12 cellular contexts compared by ENCODE assay signal in the genomic region with DNA sequence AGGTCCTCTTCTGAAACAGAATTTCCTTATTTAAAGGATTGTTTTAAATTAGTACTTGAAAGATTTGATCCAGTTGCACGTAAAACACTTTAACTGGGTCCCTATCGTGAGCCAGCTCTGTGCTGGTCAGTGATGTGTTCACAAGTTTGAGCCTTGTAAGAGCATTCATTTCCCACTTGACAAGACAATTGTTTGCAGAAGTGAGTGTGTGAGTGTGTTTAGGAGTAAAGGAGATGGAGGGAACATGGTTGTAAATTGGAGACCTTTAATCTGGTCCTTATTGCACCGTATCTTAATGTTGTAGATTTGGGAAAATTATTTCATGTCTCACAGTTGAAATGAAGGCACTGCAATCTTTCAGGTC. TPM values are rescaled to one million over a fixed set of nuclear protein-coding genes. Genes with fewer than 3 reads are reported as not detected.
DNase-seq lines count a peak whose midpoint lies in the region; ATAC-seq, FAIRE-seq and TF ChIP-seq lines count a peak whose summit lies in the region.
"Not testable (repeated sequence)": the region's sequence is repeated elsewhere in the genome, so short reads cannot be mapped to it uniquely, and the experiment has no call there.
"Had no signal": no experiment of that assay in that cellular context is flagged by ENCODE, and none has a peak within 500 bp of the region (broad histone marks: within the 10 kb centered on the region; RNA-seq: fewer than 3 reads in every experiment).

No MANE protein-coding gene starts in this region.

- peak; percentile 99 for FAIRE-seq in GM19239 (lab: Jason Lieb, UNC)
- peak; percentile 81 for FAIRE-seq in H54 (lab: Jason Lieb, UNC)

- H3K27me3 Mint-ChIP-seq in activated T-helper 1 cell treated with anti-CD3 and anti-CD28 coated beads, Interleukin-12 subunit alpha, Interleukin-12 subunit beta, Interleukin-2, Interleukin-4 antibody, amounts not matched to agents 30 ng/mL and 10 ng/mL and 1 ng/mL, durations not matched to agents 14 hours and 24 hours and 36 hours (ENCODE audit: insufficient read depth); stimulated activated naive B cell treated with anti-CD40 and anti-IgM and Interleukin-4, amounts not matched to agents 10 μg/mL and 1 μg/mL and 100 μg/mL, for 72 hours: not testable (repeated sequence)

- H3K36me3 ChIP-seq in DOHH2 (ENCODE audit: control insufficient read depth, low read length); lower lobe of right lung: not testable (repeated sequence)

- not testable (repeated sequence) for DNase-seq in GM19239 (ENCODE audit: insufficient read length, low spot score); H54 (ENCODE audit: insufficient read length, low spot score); activated T-helper 1 cell treated with anti-CD3 and anti-CD28 coated beads, Interleukin-12 subunit alpha, Interleukin-12 subunit beta, Interleukin-2, Interleukin-4 antibody, amounts not matched to agents 30 ng/mL and 10 ng/mL and 1 ng/mL, durations not matched to agents 14 hours and 24 hours and 36 hours (ENCODE audit: low spot score); lower lobe of right lung; stimulated activated naive B cell treated with anti-CD40 and anti-IgM and Interleukin-4, amounts not matched to agents 10 μg/mL and 1 μg/mL and 100 μg/mL, for 72 hours
- DNase-seq in NOMO-1 treated with dmso at 0.1 percent for 144 hours (lab: John Stamatoyannopoulos, UW; ENCODE audit: unreplicated experiment) = peak; percentile 15

- not testable (repeated sequence) for H3K9me3 Mint-ChIP-seq in activated T-helper 1 cell treated with anti-CD3 and anti-CD28 coated beads, Interleukin-12 subunit alpha, Interleukin-12 subunit beta, Interleukin-2, Interleukin-4 antibody, amounts not matched to agents 30 ng/mL and 10 ng/mL and 1 ng/mL, durations not matched to agents 14 hours and 24 hours and 36 hours; stimulated activated naive B cell treated with anti-CD40 and anti-IgM and Interleukin-4, amounts not matched to agents 10 μg/mL and 1 μg/mL and 100 μg/mL, for 72 hours

- H3K9me2 ChIP-seq in DOHH2 (replicated peaks; ENCODE audit: control insufficient read depth, low read length) = not testable (repeated sequence)

- intact Hi-C loops in activated T-helper 1 cell treated with anti-CD3 and anti-CD28 coated beads, Interleukin-12 subunit alpha, Interleukin-12 subunit beta, Interleukin-2, Interleukin-4 antibody, amounts not matched to agents 30 ng/mL and 10 ng/mL and 1 ng/mL, durations not matched to agents 14 hours and 24 hours and 36 hours (cut with micrococcal nuclease); lower lobe of right lung (cut with DNase I): not testable (repeated sequence)

- not testable (repeated sequence) for H4K20me1 ChIP-seq in DOHH2 (ENCODE audit: control insufficient read depth, insufficient read depth, low read depth, low read length)

- not testable (repeated sequence) for TF ChIP-seq POLR2A in H54 (IDR thresholded peaks at IDR 0.05; ENCODE audit: low read depth, low read length)

- not testable (repeated sequence) for TF ChIP-seq CTCF in DOHH2 (IDR thresholded peaks at IDR 0.05; ENCODE audit: low read depth, low read length, poor library complexity, severe bottlenecking); lower lobe of right lung (IDR thresholded peaks at IDR 0.05)

- H3K4me1 Mint-ChIP-seq in activated T-helper 1 cell treated with anti-CD3 and anti-CD28 coated beads, Interleukin-12 subunit alpha, Interleukin-12 subunit beta, Interleukin-2, Interleukin-4 antibody, amounts not matched to agents 30 ng/mL and 10 ng/mL and 1 ng/mL, durations not matched to agents 14 hours and 24 hours and 36 hours (ENCODE audit: low read depth) = not testable (repeated sequence)
- peaks cover 28 to 47% of the 10 kb centered on the region in 2 donors for H3K4me1 Mint-ChIP-seq in stimulated activated naive B cell treated with anti-CD40 and anti-IgM and Interleukin-4, amounts not matched to agents 10 μg/mL and 1 μg/mL and 100 μg/mL, for 72 hours

- not testable (repeated sequence) for H3K27me3 ChIP-seq in DOHH2 (ENCODE audit: control insufficient read depth, low read length); lower lobe of right lung (ENCODE audit: low read depth)

- H3K27ac Mint-ChIP-seq in activated T-helper 1 cell treated with anti-CD3 and anti-CD28 coated beads, Interleukin-12 subunit alpha, Interleukin-12 subunit beta, Interleukin-2, Interleukin-4 antibody, amounts not matched to agents 30 ng/mL and 10 ng/mL and 1 ng/mL, durations not matched to agents 14 hours and 24 hours and 36 hours = peak overlapping the region; percentile 0
- peak overlapping the region; percentile 99 for H3K27ac Mint-ChIP-seq in stimulated activated naive B cell treated with anti-CD40 and anti-IgM and Interleukin-4, amounts not matched to agents 10 μg/mL and 1 μg/mL and 100 μg/mL, for 72 hours

- H3K4me3 ChIP-seq in DOHH2 (ENCODE audit: low read length) = peak overlapping the region; percentile 96
- H3K4me3 ChIP-seq in lower lobe of right lung = not testable (repeated sequence)

- not testable (repeated sequence) for H3K36me3 Mint-ChIP-seq in activated T-helper 1 cell treated with anti-CD3 and anti-CD28 coated beads, Interleukin-12 subunit alpha, Interleukin-12 subunit beta, Interleukin-2, Interleukin-4 antibody, amounts not matched to agents 30 ng/mL and 10 ng/mL and 1 ng/mL, durations not matched to agents 14 hours and 24 hours and 36 hours (ENCODE audit: low read depth)
- peaks cover 25 to 40% of the 10 kb centered on the region in 2 donors for H3K36me3 Mint-ChIP-seq in stimulated activated naive B cell treated with anti-CD40 and anti-IgM and Interleukin-4, amounts not matched to agents 10 μg/mL and 1 μg/mL and 100 μg/mL, for 72 hours

- peak overlapping the region; percentile 94 for H3K4me2 ChIP-seq in DOHH2 (ENCODE audit: low read length)

- not testable (repeated sequence) for H3K9me3 ChIP-seq in DOHH2 (ENCODE audit: control insufficient read depth, insufficient read depth, low read length); lower lobe of right lung

- peak; percentile 34 for ATAC-seq in HG03108 (IDR thresholded peaks at IDR 0.05; ENCODE audit: unreplicated experiment)
- ATAC-seq in lower lobe of right lung = peak; percentile 74 to 85
- ATAC-seq in stimulated activated naive B cell treated with anti-CD40 and anti-IgM and Interleukin-4, amounts not matched to agents 10 μg/mL and 1 μg/mL and 100 μg/mL, for 72 hours (replicated peaks) = peak; percentile 69 to 72

- 0 out of 2 replicates have a peak overlapping the region, but pooled peaks have one; percentile 30 for H3K27ac ChIP-seq in DOHH2 (ENCODE audit: low read depth, low read length)
- H3K27ac ChIP-seq in lower lobe of right lung = not testable (repeated sequence)

- H3K79me2 ChIP-seq in DOHH2 (ENCODE audit: control insufficient read depth, low read length) = peaks cover 21% of the 10 kb centered on the region

- not testable (repeated sequence) for H3F3A ChIP-seq in DOHH2 (ENCODE audit: control insufficient read depth, insufficient read depth)

- peak overlapping the region; percentile 59 for H3K4me3 Mint-ChIP-seq in activated T-helper 1 cell treated with anti-CD3 and anti-CD28 coated beads, Interleukin-12 subunit alpha, Interleukin-12 subunit beta, Interleukin-2, Interleukin-4 antibody, amounts not matched to agents 30 ng/mL and 10 ng/mL and 1 ng/mL, durations not matched to agents 14 hours and 24 hours and 36 hours
- peak overlapping the region; percentile 78 to 92 for H3K4me3 Mint-ChIP-seq in stimulated activated naive B cell treated with anti-CD40 and anti-IgM and Interleukin-4, amounts not matched to agents 10 μg/mL and 1 μg/mL and 100 μg/mL, for 72 hours

- H3K4me1 ChIP-seq in DOHH2 (ENCODE audit: control insufficient read depth, low read length) = peaks cover 33% of the 10 kb centered on the region
- H3K4me1 ChIP-seq in lower lobe of right lung = not testable (repeated sequence)

RNA-seq across cellular contexts. Expression of a gene that starts 0.3 kb away (rescaled TPM):
- total RNA-seq in activated T-helper 1 cell treated with anti-CD3 and anti-CD28 coated beads, Interleukin-12 subunit alpha, Interleukin-12 subunit beta, Interleukin-2, Interleukin-4 antibody, amounts not matched to agents 30 ng/mL and 10 ng/mL and 1 ng/mL, durations not matched to agents 14 hours and 24 hours and 36 hours = 15.8 and 20.3 TPM in 2 replicates
- 279 TPM for total RNA-seq in lower lobe of right lung
- total RNA-seq: A673, G401, HepG2, SJCRH30 had no signal

RNA-seq across cellular contexts. Expression of a gene that starts 59.2 kb away (rescaled TPM):
- total RNA-seq in activated T-helper 1 cell treated with anti-CD3 and anti-CD28 coated beads, Interleukin-12 subunit alpha, Interleukin-12 subunit beta, Interleukin-2, Interleukin-4 antibody, amounts not matched to agents 30 ng/mL and 10 ng/mL and 1 ng/mL, durations not matched to agents 14 hours and 24 hours and 36 hours = 33.1 and 33.7 TPM in 2 replicates
- 480 TPM for total RNA-seq in lower lobe of right lung
- total RNA-seq: A673, G401, SJCRH30 had no signal

Comparison
In these comparisons a context has a peak if more than half of its experiments do, and no peak if none do; other contexts are left out.
1. RNA of a gene that starts 0.3 kb away (total RNA-seq): 279 TPM in lower lobe of right lung (single experiment); 15.8 to 20.3 TPM in activated T-helper 1 cell treated with anti-CD3 and anti-CD28 coated beads, Interleukin-12 subunit alpha, Interleukin-12 subunit beta, Interleukin-2, Interleukin-4 antibody, amounts not matched to agents 30 ng/mL and 10 ng/mL and 1 ng/mL, durations not matched to agents 14 hours and 24 hours and 36 hours; every median in the first group is over 10 times any median in the second.
2. RNA of a gene that starts 59.2 kb away (total RNA-seq): 480 TPM in lower lobe of right lung (single experiment); 33.1 to 33.7 TPM in activated T-helper 1 cell treated with anti-CD3 and anti-CD28 coated beads, Interleukin-12 subunit alpha, Interleukin-12 subunit beta, Interleukin-2, Interleukin-4 antibody, amounts not matched to agents 30 ng/mL and 10 ng/mL and 1 ng/mL, durations not matched to agents 14 hours and 24 hours and 36 hours; every median in the first group is over 10 times any median in the second.
3. Peak in every context shown above with its lines, with median percentiles within 50 percentile points of each other: ATAC-seq.